In genomic region chr5:75617746-75618352, GRCh38 we compare ENCODE assay signal across 24 cellular contexts. TPM values are rescaled to one million over a fixed set of nuclear protein-coding genes. Genes with fewer than 3 reads are reported as not detected.
A peak's percentile ranks its signal among the peaks of the same experiment; 100 is the strongest.
DNase-seq lines count a peak whose midpoint lies in the region; ATAC-seq, FAIRE-seq and TF ChIP-seq lines count a peak whose summit lies in the region.
"Had no signal": no experiment of that assay in that cellular context is flagged by ENCODE, and none has a peak within 500 bp of the region (broad histone marks: within the 10 kb centered on the region; RNA-seq: fewer than 3 reads in every experiment).

No MANE protein-coding gene starts in this region.

- H2BK120ac ChIP-seq in trophoblast cell (ENCODE audit: insufficient read depth, low read length, poor library complexity), result no peak overlapping the region

- WGBS in hepatocyte (ENCODE audit: low lambda C conversion rate, missing lambda C conversion rate), result 50% methylated on average over 5 of the region's 5 CpGs
- WGBS in trophoblast cell (ENCODE audit: extremely low coverage, insufficient coverage, insufficient read length), result no CpG with 5 or more reads among the region's 5 CpGs

- no peaks in the 10 kb centered on the region for H3K36me3 Mint-ChIP-seq in astrocyte (ENCODE audit: low read depth, unreplicated experiment)
- no peaks in the 10 kb centered on the region for H3K36me3 Mint-ChIP-seq in GM23338 (ENCODE audit: low read depth)
- H3K36me3 Mint-ChIP-seq: activated CD8-positive, alpha-beta memory T cell treated with anti-CD3 and anti-CD28 coated beads, Interleukin-2, amount 10 ng/mL, durations not matched to agents 7 days and 5 days; CD4-positive, alpha-beta memory T cell; immature natural killer cell; natural killer cell had no signal

- H4K91ac ChIP-seq in trophoblast cell (ENCODE audit: low read depth, low read length), result no peak overlapping the region

- H4K20me1 ChIP-seq in astrocyte (ENCODE audit: insufficient read depth, low read length), result no peaks in the 10 kb centered on the region
- no peaks in the 10 kb centered on the region for H4K20me1 ChIP-seq in hepatocyte (ENCODE audit: insufficient read depth, poor library complexity, severe bottlenecking)
- H4K20me1 ChIP-seq in GM23338 (replicated peaks; ENCODE audit: insufficient read depth), result no peaks in the 10 kb centered on the region

- H2AFZ ChIP-seq in astrocyte (ENCODE audit: low read depth, low read length) (no peak overlapping the region), hepatocyte (no peak overlapping the region), trophoblast cell (ENCODE audit: insufficient read depth, low read length, poor library complexity) (no peak overlapping the region), GM23338 (no peak overlapping the region)

- H3K4me3 Mint-ChIP-seq in astrocyte (ENCODE audit: unreplicated experiment), result peak overlapping the region; percentile 43
- H3K4me3 Mint-ChIP-seq in GM23338, result no peak overlapping the region
- H3K4me3 Mint-ChIP-seq: activated CD8-positive, alpha-beta memory T cell treated with anti-CD3 and anti-CD28 coated beads, Interleukin-2, amount 10 ng/mL, durations not matched to agents 7 days and 5 days; CD4-positive, alpha-beta memory T cell; immature natural killer cell; natural killer cell had no signal

- TF ChIP-seq CTCF in astrocyte (IDR thresholded peaks at IDR 0.05; ENCODE audit: insufficient read depth, low read depth, low read length) (no peak), hepatocyte (IDR thresholded peaks at IDR 0.05; ENCODE audit: poor library complexity) (no peak), right atrium auricular region (IDR thresholded peaks at IDR 0.05) (no peak), GM23338 (conservative IDR thresholded peaks at IDR 0.05; ENCODE audit: low read depth in 2 of 2) (no peak)

- H3K4me1 ChIP-seq in astrocyte (ENCODE audit: insufficient read depth, low read length), result peaks cover 19% of the 10 kb centered on the region
- peaks cover 51% of the 10 kb centered on the region for H3K4me1 ChIP-seq in hepatocyte (ENCODE audit: insufficient read depth)
- H3K4me1 ChIP-seq in trophoblast cell (ENCODE audit: control insufficient read depth in 1 of 2, insufficient read depth in 2 of 2, low read length in 2 of 2), result no peaks in the 10 kb centered on the region
- H3K4me1 ChIP-seq in right atrium auricular region, result no peaks in the 10 kb centered on the region
- peaks cover 7% of the 10 kb centered on the region for H3K4me1 ChIP-seq in GM23338 (ENCODE audit: insufficient read depth)
- H3K4me1 ChIP-seq: lower lobe of right lung, psoas muscle had no signal

- DNase-seq in EH (ENCODE audit: low read depth), result peak; percentile 73
- peak; percentile 86 for DNase-seq in astrocyte (ENCODE audit: low read depth)
- peak; percentile 23 for DNase-seq in hepatocyte (ENCODE audit: low spot score)
- DNase-seq in trophoblast cell, result peak; percentile 33 to 62
- no peak for DNase-seq in right atrium auricular region (ENCODE audit: low spot score)
- no peak for DNase-seq in GM23338 (ENCODE audit: low spot score)
- DNase-seq: activated CD4-positive, alpha-beta T cell treated with anti-CD3 and anti-CD28 coated beads for 4 hours; activated CD8-positive, alpha-beta memory T cell treated with anti-CD3 and anti-CD28 coated beads, Interleukin-2, amount 10 ng/mL, durations not matched to agents 7 days and 5 days; CD4-positive, alpha-beta memory T cell; head of caudate nucleus; immature natural killer cell; lower lobe of right lung; natural killer cell; NCI-H1105 treated with DMSO at 0.1 percent for 48 hours; NCI-H510A; psoas muscle; RPMI8226; stimulated activated CD8-positive, alpha-beta memory T cell treated with anti-CD3 and anti-CD28 coated beads, Interleukin-4, amount 100 ng/mL, for 48 hours had no signal

- no peaks in the 10 kb centered on the region for H3F3A ChIP-seq in GM23338 (replicated peaks; ENCODE audit: low read depth)

- peak overlapping the region; percentile 52 for H3K4me2 ChIP-seq in astrocyte (ENCODE audit: low read length)
- peak overlapping the region; percentile 55 for H3K4me2 ChIP-seq in hepatocyte
- H3K4me2 ChIP-seq in trophoblast cell (ENCODE audit: low read length), result no peak overlapping the region
- no peak overlapping the region for H3K4me2 ChIP-seq in GM23338

- peak overlapping the region; percentile 26 for H3K27ac ChIP-seq in astrocyte (ENCODE audit: low read depth, low read length)
- H3K27ac ChIP-seq in hepatocyte, result peak overlapping the region; percentile 50
- no peak overlapping the region for H3K27ac ChIP-seq in trophoblast cell (ENCODE audit: low read depth, low read length)
- no peak overlapping the region for H3K27ac ChIP-seq in right atrium auricular region
- H3K27ac ChIP-seq in GM23338 (ENCODE audit: low read depth), result no peak overlapping the region
- H3K27ac ChIP-seq: cardiac muscle cell, psoas muscle had no signal

- H4K12ac ChIP-seq in trophoblast cell (ENCODE audit: low read depth, low read length), result no peak overlapping the region

- H2AK5ac ChIP-seq in trophoblast cell (ENCODE audit: low read length), result no peak overlapping the region

- H3K18ac ChIP-seq in trophoblast cell (ENCODE audit: low read length), result no peak overlapping the region

- peak overlapping the region; percentile 91 for H3K27ac Mint-ChIP-seq in astrocyte (ENCODE audit: unreplicated experiment)
- H3K27ac Mint-ChIP-seq in GM23338, result no peak overlapping the region
- H3K27ac Mint-ChIP-seq: activated CD8-positive, alpha-beta memory T cell treated with anti-CD3 and anti-CD28 coated beads, Interleukin-2, amount 10 ng/mL, durations not matched to agents 7 days and 5 days; activated T-helper 2 cell treated with anti-CD3 and anti-CD28 coated beads, Interferon-gamma antibody, Interleukin-2, Interleukin-4, amounts not matched to agents 10 μg/mL and 5 μg/mL and 100 μg/mL, durations not matched to agents 14 hours and 24 hours and 36 hours; CD4-positive, alpha-beta memory T cell; immature natural killer cell; natural killer cell had no signal

- no peak overlapping the region for H3K23ac ChIP-seq in trophoblast cell (ENCODE audit: low read length)

- no peaks in the 10 kb centered on the region for H3K79me2 ChIP-seq in astrocyte (ENCODE audit: insufficient read depth, low read length)
- no peaks in the 10 kb centered on the region for H3K79me2 ChIP-seq in hepatocyte
- H3K79me2 ChIP-seq in trophoblast cell (ENCODE audit: control insufficient read depth, insufficient read depth, low read length, poor library complexity), result no peaks in the 10 kb centered on the region
- H3K79me2 ChIP-seq in GM23338 (replicated peaks; ENCODE audit: insufficient read depth), result no peaks in the 10 kb centered on the region

- no peak overlapping the region for H2BK12ac ChIP-seq in trophoblast cell (ENCODE audit: low read length)

- ATAC-seq in HG02759 (IDR thresholded peaks at IDR 0.05; ENCODE audit: unreplicated experiment) (no peak), esophagus mucosa (no peak), GM23338 (no peak)
- ATAC-seq: activated CD8-positive, alpha-beta memory T cell treated with anti-CD3 and anti-CD28 coated beads, Interleukin-2, amount 10 ng/mL, durations not matched to agents 7 days and 5 days; natural killer cell; psoas muscle had no signal

- FAIRE-seq in astrocyte (lab: Jason Lieb, UNC), result peak; percentile 47
- FAIRE-seq: HTR-8/SVneo had no signal

- H3K9me3 Mint-ChIP-seq in astrocyte (ENCODE audit: unreplicated experiment), result no peaks in the 10 kb centered on the region
- no peaks in the 10 kb centered on the region for H3K9me3 Mint-ChIP-seq in GM23338
- H3K9me3 Mint-ChIP-seq: activated T-helper 2 cell treated with anti-CD3 and anti-CD28 coated beads, Interferon-gamma antibody, Interleukin-2, Interleukin-4, amounts not matched to agents 10 μg/mL and 5 μg/mL and 100 μg/mL, durations not matched to agents 14 hours and 24 hours and 36 hours; CD4-positive, alpha-beta memory T cell; natural killer cell had no signal

- H3K9me3 ChIP-seq in astrocyte (ENCODE audit: insufficient read depth, low read depth, low read length) (no peaks in the 10 kb centered on the region), hepatocyte (ENCODE audit: low read depth) (no peaks in the 10 kb centered on the region), trophoblast cell (ENCODE audit: insufficient read depth, low read depth, low read length) (no peaks in the 10 kb centered on the region), right atrium auricular region (no peaks in the 10 kb centered on the region)
- H3K9me3 ChIP-seq: lower lobe of right lung, psoas muscle had no signal

- H3K36me3 ChIP-seq in astrocyte (ENCODE audit: insufficient read depth, low read length), result no peaks in the 10 kb centered on the region
- no peaks in the 10 kb centered on the region for H3K36me3 ChIP-seq in hepatocyte (replicated peaks; ENCODE audit: insufficient read depth, low read depth)
- no peaks in the 10 kb centered on the region for H3K36me3 ChIP-seq in trophoblast cell (ENCODE audit: control insufficient read depth in 1 of 2, insufficient read depth in 2 of 2, low read length in 2 of 2)
- H3K36me3 ChIP-seq in right atrium auricular region, result no peaks in the 10 kb centered on the region
- H3K36me3 ChIP-seq in GM23338 (ENCODE audit: insufficient read depth), result no peaks in the 10 kb centered on the region
- H3K36me3 ChIP-seq: cardiac muscle cell, lower lobe of right lung had no signal

- H3K9me2 ChIP-seq in hepatocyte (replicated peaks; ENCODE audit: insufficient read depth), result no peaks in the 10 kb centered on the region
- H3K9me2 ChIP-seq in GM23338 (ENCODE audit: insufficient read depth), result 0 out of 2 replicates have a peak, but pooled peaks cover 6% of the 10 kb centered on the region

- H3K4me3 ChIP-seq in astrocyte (ENCODE audit: insufficient read depth, low read depth, low read length) (no peak overlapping the region), hepatocyte (no peak overlapping the region), trophoblast cell (ENCODE audit: low read depth, low read length) (no peak overlapping the region), right atrium auricular region (no peak overlapping the region), GM23338 (no peak overlapping the region)
- H3K4me3 ChIP-seq: cardiac muscle cell, dorsolateral prefrontal cortex, lower lobe of right lung, psoas muscle had no signal

- no peak overlapping the region for H2BK5ac ChIP-seq in trophoblast cell (ENCODE audit: low read depth, low read length, poor library complexity)

- H3K9ac ChIP-seq in astrocyte (ENCODE audit: low read length), result peak overlapping the region; percentile 11
- no peak overlapping the region for H3K9ac ChIP-seq in trophoblast cell (ENCODE audit: low read length)

- H3K4me1 Mint-ChIP-seq in astrocyte (ENCODE audit: low read depth, unreplicated experiment) (peaks cover 20% of the 10 kb centered on the region), GM23338 (peaks cover 9% of the 10 kb centered on the region; the same call in 2 of the 3 replicates)
- H3K4me1 Mint-ChIP-seq: CD4-positive, alpha-beta memory T cell; immature natural killer cell; natural killer cell had no signal

- H3K79me1 ChIP-seq in trophoblast cell (ENCODE audit: low read length), result no peaks in the 10 kb centered on the region

- H4K8ac ChIP-seq in trophoblast cell (ENCODE audit: low read depth, low read length), result no peak overlapping the region

- H3K27me3 Mint-ChIP-seq in astrocyte (ENCODE audit: low read depth, unreplicated experiment), result no peaks in the 10 kb centered on the region
- H3K27me3 Mint-ChIP-seq in GM23338 (ENCODE audit: insufficient read depth, low read depth, poor library complexity), result peaks cover 3% of the 10 kb centered on the region
- H3K27me3 Mint-ChIP-seq: activated CD8-positive, alpha-beta memory T cell treated with anti-CD3 and anti-CD28 coated beads, Interleukin-2, amount 10 ng/mL, durations not matched to agents 7 days and 5 days; CD4-positive, alpha-beta memory T cell had no signal

- no peak overlapping the region for H3K4ac ChIP-seq in trophoblast cell (ENCODE audit: low read depth, low read length)

- H3K14ac ChIP-seq in trophoblast cell (ENCODE audit: low read length), result no peak overlapping the region

- no peaks in the 10 kb centered on the region for H3K27me3 ChIP-seq in astrocyte (ENCODE audit: insufficient read depth, low read length)
- no peaks in the 10 kb centered on the region for H3K27me3 ChIP-seq in hepatocyte
- no peaks in the 10 kb centered on the region for H3K27me3 ChIP-seq in trophoblast cell (ENCODE audit: insufficient read depth, low read length)
- no peaks in the 10 kb centered on the region for H3K27me3 ChIP-seq in right atrium auricular region
- H3K27me3 ChIP-seq in GM23338 (ENCODE audit: insufficient read depth), result no peaks in the 10 kb centered on the region
- H3K27me3 ChIP-seq: dorsolateral prefrontal cortex had no signal

RNA-seq across cellular contexts. Expression of gene ANKDD1B, which starts 6.6 kb away (rescaled TPM):
- total RNA-seq in astrocyte (0.41 and 0.59 TPM in 2 replicates), hepatocyte (1.4 and 4.7 TPM in 2 replicates), right atrium auricular region (not detected), esophagus mucosa (0.28 TPM)
- polyA plus RNA-seq in hepatocyte (0.71 and 2.3 TPM in 2 replicates), GM23338 (2016; fragmentation: Nextera tagmentation; extraction: Ambion mirVana) (0.28 and 0.40 TPM in 2 replicates)
- polyA plus RNA-seq in trophoblast cell (2013), result 0.07 and 0.10 TPM in 2 replicates
- total RNA-seq in GM23338 (2014; rRNA removed; shearing (Covaris generic)), result 0.73 TPM in 1 of 2 replicates, not detected in the other
- total RNA-seq: activated CD8-positive, alpha-beta memory T cell treated with anti-CD3 and anti-CD28 coated beads, Interleukin-2, amount 10 ng/mL, durations not matched to agents 7 days and 5 days had no signal
- polyA plus RNA-seq: cardiac muscle cell; CD4-positive, alpha-beta memory T cell had no signal

Comparison
In these comparisons a context has a peak if more than half of its experiments do, and no peak if none do; other contexts are left out.
1. DNase-seq: peak in EH (single experiment), astrocyte (single experiment), hepatocyte (single experiment) and trophoblast cell (2 of 2); none in right atrium auricular region (single experiment) and GM23338 (single experiment).
2. H3K27ac ChIP-seq: peak in astrocyte (single experiment) and hepatocyte (single experiment); none in trophoblast cell (single experiment), right atrium auricular region (0 of 2) and GM23338 (single experiment).
3. H3K4me2 ChIP-seq: peak in astrocyte (single experiment) and hepatocyte (single experiment); none in trophoblast cell (single experiment) and GM23338 (single experiment).